8 cellular contexts compared by ENCODE assay signal in genomic region chr2:119338826-119339561, GRCh38. TPM values are rescaled to one million over a fixed set of nuclear protein-coding genes. Genes with fewer than 3 reads are reported as not detected.
A peak's percentile ranks its signal among the peaks of the same experiment; 100 is the strongest.
DNase-seq lines count a peak whose midpoint lies in the region; ATAC-seq and TF ChIP-seq lines count a peak whose summit lies in the region.

No MANE protein-coding gene starts in this region.

- no peak for TF ChIP-seq POLR2A in esophagus squamous epithelium (IDR thresholded peaks at IDR 0.05)

- H3K4me1 Mint-ChIP-seq in naive thymus-derived CD4-positive, alpha-beta T cell, result peaks cover 14 to 22% (median 20%) of the 10 kb centered on the region in 7 donors

- POLR2A ChIA-PET in naive thymus-derived CD4-positive, alpha-beta T cell (lab: Charles Lee), result interaction anchor here (0.6 kb wide), 1 partner anchor 26 kb away, joined by 3 read pairs; no protein-coding TSS in a partner anchor

- CTCF ChIA-PET in naive thymus-derived CD4-positive, alpha-beta T cell (lab: Charles Lee), result no interaction called here

- H3K4me2 ChIP-seq in BLaER1 treated with 17β-estradiol and CSF1 and Interleukin-3, amounts not matched to agents 10 nM and 100 nM, result peak overlapping the region; percentile 46 to 83 (median 66)

- peak overlapping the region in 9 of 10 donors; percentile 5 to 76 (median 52) for H3K4me3 Mint-ChIP-seq in naive thymus-derived CD4-positive, alpha-beta T cell

- H3K36me3 ChIP-seq in BLaER1 treated with 17β-estradiol and CSF1 and Interleukin-3, amounts not matched to agents 10 nM and 100 nM, result peaks cover 0 to 9% (median 0%) of the 10 kb centered on the region in 11 experiments; a peak in 2 of 22 replicates
- H3K36me3 ChIP-seq in naive thymus-derived CD4-positive, alpha-beta T cell (ENCODE audit: control insufficient read depth in 2 of 3, insufficient read depth in 3 of 3, low read length in 3 of 3), result no peaks in the 10 kb centered on the region
- H3K36me3 ChIP-seq in esophagus squamous epithelium, result peaks cover 0 to 21% (median 0%) of the 10 kb centered on the region in 3 donors

- TF ChIP-seq CTCF in esophagus squamous epithelium (IDR thresholded peaks at IDR 0.05), result no peak

- H3K27ac ChIP-seq in BLaER1 treated with 17β-estradiol and CSF1 and Interleukin-3, amounts not matched to agents 10 nM and 100 nM, result peak overlapping the region in 8 of 11 experiments; percentile 2 to 58 (median 42); a peak in 13 of 22 replicates
- no peak overlapping the region for H3K27ac ChIP-seq in naive thymus-derived CD4-positive, alpha-beta T cell (ENCODE audit: low read depth, low read length)
- H3K27ac ChIP-seq in esophagus squamous epithelium, result no peak overlapping the region

- peaks cover 0 to 2% (median 0%) of the 10 kb centered on the region in 11 donors for H3K9me3 Mint-ChIP-seq in naive thymus-derived CD4-positive, alpha-beta T cell

- intact Hi-C loops in naive thymus-derived CD4-positive, alpha-beta T cell (cut with micrococcal nuclease), result loop anchor here (1.0 to 2.0 kb wide), 2 partner anchors 27 to 28 kb away; partner anchors contain the start of genes C2orf76 (in 2 of the 2) and DBI (in 2 of the 2)
- intact Hi-C loops in esophagus squamous epithelium (cut with DNase I), result no loop called here

- H3K27me3 ChIP-seq in BLaER1 treated with 17β-estradiol and CSF1 and Interleukin-3, amounts not matched to agents 10 nM and 100 nM, result no peaks in the 10 kb centered on the region
- H3K27me3 ChIP-seq in naive thymus-derived CD4-positive, alpha-beta T cell (ENCODE audit: control insufficient read depth in 2 of 2, insufficient read depth in 2 of 2, low read length in 2 of 2), result no peaks in the 10 kb centered on the region
- H3K27me3 ChIP-seq in esophagus squamous epithelium, result no peaks in the 10 kb centered on the region

- H3K4me1 ChIP-seq in BLaER1 treated with 17β-estradiol and CSF1 and Interleukin-3, amounts not matched to agents 10 nM and 100 nM, result peaks cover 25 to 34% (median 30%) of the 10 kb centered on the region in 10 experiments
- peaks cover 10% of the 10 kb centered on the region in 2 donors for H3K4me1 ChIP-seq in naive thymus-derived CD4-positive, alpha-beta T cell (ENCODE audit: control insufficient read depth in 2 of 2, insufficient read depth in 2 of 2, low read length in 2 of 2)
- H3K4me1 ChIP-seq in esophagus squamous epithelium, result peaks cover 0 to 10% (median 0%) of the 10 kb centered on the region in 3 donors

- H3K9ac ChIP-seq in BLaER1 treated with 17β-estradiol and CSF1 and Interleukin-3, amounts not matched to agents 10 nM and 100 nM, result no peak overlapping the region

- H3K9me3 ChIP-seq in BLaER1 treated with 17β-estradiol and CSF1 and Interleukin-3, amounts not matched to agents 10 nM and 100 nM (replicated peaks in 1 of 11), result no peaks in the 10 kb centered on the region
- no peaks in the 10 kb centered on the region for H3K9me3 ChIP-seq in naive thymus-derived CD4-positive, alpha-beta T cell (ENCODE audit: control insufficient read depth in 2 of 3, low read length in 3 of 3)
- no peaks in the 10 kb centered on the region for H3K9me3 ChIP-seq in esophagus squamous epithelium

- peak; percentile 15 for DNase-seq in activated CD4-positive, alpha-beta T cell treated with anti-CD3 and anti-CD28 coated beads for 48 hours
- DNase-seq in naive thymus-derived CD4-positive, alpha-beta T cell, result peak in 6 of 9 donors; percentile 11 to 49 (median 40)
- DNase-seq in NCI-H1436 treated with DMSO at 0.1 percent for 48 hours (lab: John Stamatoyannopoulos, UW) (no peak), COLO668 (lab: John Stamatoyannopoulos, UW; ENCODE audit: unreplicated experiment) (no peak), esophagus squamous epithelium (lab: John Stamatoyannopoulos, UW) (no peak)

- 72 to 78% methylated on average over 6 of the region's 6 CpGs for WGBS in esophagus squamous epithelium, 2 donors

- ATAC-seq in GM19351 (IDR thresholded peaks at IDR 0.05; ENCODE audit: unreplicated experiment), result peak; percentile 100
- peak; percentile 99 for ATAC-seq in HG03354 (IDR thresholded peaks at IDR 0.05; ENCODE audit: poor library complexity, severe bottlenecking, unreplicated experiment)
- ATAC-seq in naive thymus-derived CD4-positive, alpha-beta T cell, result peak; percentile 98

- peak overlapping the region in 8 of 9 donors; percentile 5 to 91 (median 56) for H3K27ac Mint-ChIP-seq in naive thymus-derived CD4-positive, alpha-beta T cell

- H4K20me1 ChIP-seq in BLaER1 treated with 17β-estradiol and CSF1 and Interleukin-3, amounts not matched to agents 10 nM and 100 nM, result no peaks in the 10 kb centered on the region

- H3K27me3 Mint-ChIP-seq in naive thymus-derived CD4-positive, alpha-beta T cell, result no peaks in the 10 kb centered on the region

- H3K4me3 ChIP-seq in BLaER1 treated with 17β-estradiol and CSF1 and Interleukin-3, amounts not matched to agents 10 nM and 100 nM, result no peak overlapping the region
- H3K4me3 ChIP-seq in naive thymus-derived CD4-positive, alpha-beta T cell (ENCODE audit: low read length), result no peak overlapping the region
- H3K4me3 ChIP-seq in esophagus squamous epithelium, result no peak overlapping the region

- H3K36me3 Mint-ChIP-seq in naive thymus-derived CD4-positive, alpha-beta T cell, result peaks cover 0 to 28% (median 9%) of the 10 kb centered on the region in 5 donors

RNA-seq across cellular contexts. Expression of gene C2orf76, which starts 27.6 kb away (rescaled TPM):
- total RNA-seq in naive thymus-derived CD4-positive, alpha-beta T cell, result 1 to 10 TPM; 5.1 to 9.2 (median 8.5) TPM
- polyA plus RNA-seq in naive thymus-derived CD4-positive, alpha-beta T cell, result 10 to 100 TPM; 17.1 to 19.2 TPM
- total RNA-seq in esophagus squamous epithelium, result 1 to 10 TPM; 5.7 to 9.7 (median 8.4) TPM

RNA-seq across cellular contexts. Expression of gene DBI, which starts 27.8 kb away (rescaled TPM):
- total RNA-seq in naive thymus-derived CD4-positive, alpha-beta T cell, result 100 to 1,000 TPM in 1 of 5 experiments, 10 to 100 TPM in 4; 29.3 to 111 (median 42.7) TPM
- 100 to 1,000 TPM; 221 to 253 TPM for polyA plus RNA-seq in naive thymus-derived CD4-positive, alpha-beta T cell
- total RNA-seq in esophagus squamous epithelium, result 100 to 1,000 TPM; 389 to 692 (median 411) TPM

Comparison
In these comparisons a context has a peak if more than half of its experiments do, and no peak if none do; other contexts are left out.
1. H3K27ac ChIP-seq: peak in BLaER1 treated with 17β-estradiol and CSF1 and Interleukin-3, amounts not matched to agents 10 nM and 100 nM (8 of 11); none in naive thymus-derived CD4-positive, alpha-beta T cell (single experiment) and esophagus squamous epithelium (0 of 4).
2. DNase-seq: peak in activated CD4-positive, alpha-beta T cell treated with anti-CD3 and anti-CD28 coated beads for 48 hours (single experiment) and naive thymus-derived CD4-positive, alpha-beta T cell (6 of 9); none in NCI-H1436 treated with DMSO at 0.1 percent for 48 hours (single experiment), COLO668 (single experiment) and esophagus squamous epithelium (single experiment).
3. Peak in every context shown above with its lines, with median percentiles within 50 percentile points of each other: ATAC-seq.